9 cellular contexts compared by ENCODE assay signal in genomic region chr18:22223263-22223960, GRCh38. TPM values are rescaled to one million over a fixed set of nuclear protein-coding genes. Genes with fewer than 3 reads are reported as not detected.
A peak's percentile ranks its signal among the peaks of the same experiment; 100 is the strongest.
DNase-seq lines count a peak whose midpoint lies in the region; ATAC-seq and TF ChIP-seq lines count a peak whose summit lies in the region.
"Had no signal": no experiment of that assay in that cellular context is flagged by ENCODE, and none has a peak within 500 bp of the region (broad histone marks: within the 10 kb centered on the region; RNA-seq: fewer than 3 reads in every experiment).

No MANE protein-coding gene starts in this region.

- no peaks in the 10 kb centered on the region for H3K9me2 ChIP-seq in PC-9 (ENCODE audit: insufficient read depth)

- H3K27ac ChIP-seq in PC-9 (no peak overlapping the region), substantia nigra (ENCODE audit: low read depth, low read length, poor library complexity, severe bottlenecking) (no peak overlapping the region)

- peaks cover 16% of the 10 kb centered on the region for H3K4me1 ChIP-seq in PC-9 (replicated peaks; ENCODE audit: insufficient read depth)

- intact Hi-C loops in PC-9 (cut with micrococcal nuclease; ENCODE audit: unreplicated experiment), result loop anchor here (5.0 kb wide), 1 partner anchor 244 kb away; no protein-coding TSS in a partner anchor

- no TSS peak for BruUV-seq in PC-9 (replicated peaks; lab: Mats Ljungman, UMichigan)

- no peaks in the 10 kb centered on the region for H3K27me3 ChIP-seq in PC-9 (ENCODE audit: insufficient read depth, low read depth)

- no peaks in the 10 kb centered on the region for H3K36me3 ChIP-seq in PC-9 (ENCODE audit: low read depth)

- POLR2A ChIA-PET in PC-9 (lab: Charles Lee; ENCODE audit: unreplicated experiment), result interaction anchor here (0.5 to 0.8 kb wide), 5 partner anchors 12 to 455 kb away, joined by 3 to 13 read pairs (median 5); no protein-coding TSS in a partner anchor

- H3K4me2 ChIP-seq in PC-9, result peak overlapping the region; percentile 42; the same call in 1 of the 2 replicates

- CTCF ChIA-PET in PC-9 (lab: Charles Lee), result interaction anchor here (0.6 to 0.7 kb wide), 3 partner anchors 23 to 340 kb away, joined by 3 to 5 read pairs (median 5); no protein-coding TSS in a partner anchor

- H4K20me1 ChIP-seq in PC-9 (ENCODE audit: insufficient read depth), result no peaks in the 10 kb centered on the region

- peak; percentile 11 for DNase-seq in GOT3 (lab: John Stamatoyannopoulos, UW)
- peak; percentile 92 for DNase-seq in PC-9
- peak; percentile 44 for DNase-seq in fibroblast of villous mesenchyme (ENCODE audit: low read depth)
- peak; percentile 77 for DNase-seq in skeletal muscle cell (ENCODE audit: low read depth)
- DNase-seq in T-helper 1 cell, result no peak
- no peak for DNase-seq in substantia nigra (lab: John Stamatoyannopoulos, UW)
- DNase-seq in GF-D8 (lab: John Stamatoyannopoulos, UW), result no peak
- DNase-seq: activated T-cell treated with anti-CD3 and anti-CD28 coated beads, Interleukin-2, amount 50 U/mL, for 4 hours had no signal

- H3F3A ChIP-seq in PC-9 (ENCODE audit: insufficient read depth, low read depth), result no peaks in the 10 kb centered on the region; the same call in 1 of the 2 replicates

- no peak overlapping the region for H3K4me3 ChIP-seq in PC-9
- H3K4me3 ChIP-seq in fibroblast of villous mesenchyme (ENCODE audit: low read depth, low read length), result no peak overlapping the region
- no peak overlapping the region for H3K4me3 ChIP-seq in skeletal muscle cell (ENCODE audit: low read depth, low read length)

- no peak for TF ChIP-seq CTCF in PC-9 (conservative IDR thresholded peaks at IDR 0.05)
- no peak for TF ChIP-seq CTCF in fibroblast of villous mesenchyme (IDR thresholded peaks at IDR 0.05; ENCODE audit: insufficient read depth, low read depth, low read length)

- H2AFZ ChIP-seq in PC-9, result no peak overlapping the region

- no peaks in the 10 kb centered on the region for H3K9me3 ChIP-seq in PC-9 (ENCODE audit: insufficient read depth, low read depth)

- H3K79me2 ChIP-seq in PC-9 (ENCODE audit: low read depth), result no peaks in the 10 kb centered on the region

- ATAC-seq in HG03442 (IDR thresholded peaks at IDR 0.05; ENCODE audit: unreplicated experiment), result no peak

RNA-seq across cellular contexts. Expression of gene GATA6, which starts 54.0 kb away (rescaled TPM):
- total RNA-seq in PC-9 (2021) (9.1 and 12.3 TPM in 2 replicates), fibroblast of villous mesenchyme (5.2 and 8.7 TPM in 2 replicates)

Comparison
In these comparisons a context has a peak if more than half of its experiments do, and no peak if none do; other contexts are left out.
1. DNase-seq: peak in GOT3 (single experiment), PC-9 (2 of 2), fibroblast of villous mesenchyme (single experiment) and skeletal muscle cell (single experiment); none in T-helper 1 cell (0 of 5), substantia nigra (0 of 49) and GF-D8 (single experiment).